Comparison of ENCODE assay signal across 8 cellular contexts in the genomic region with DNA sequence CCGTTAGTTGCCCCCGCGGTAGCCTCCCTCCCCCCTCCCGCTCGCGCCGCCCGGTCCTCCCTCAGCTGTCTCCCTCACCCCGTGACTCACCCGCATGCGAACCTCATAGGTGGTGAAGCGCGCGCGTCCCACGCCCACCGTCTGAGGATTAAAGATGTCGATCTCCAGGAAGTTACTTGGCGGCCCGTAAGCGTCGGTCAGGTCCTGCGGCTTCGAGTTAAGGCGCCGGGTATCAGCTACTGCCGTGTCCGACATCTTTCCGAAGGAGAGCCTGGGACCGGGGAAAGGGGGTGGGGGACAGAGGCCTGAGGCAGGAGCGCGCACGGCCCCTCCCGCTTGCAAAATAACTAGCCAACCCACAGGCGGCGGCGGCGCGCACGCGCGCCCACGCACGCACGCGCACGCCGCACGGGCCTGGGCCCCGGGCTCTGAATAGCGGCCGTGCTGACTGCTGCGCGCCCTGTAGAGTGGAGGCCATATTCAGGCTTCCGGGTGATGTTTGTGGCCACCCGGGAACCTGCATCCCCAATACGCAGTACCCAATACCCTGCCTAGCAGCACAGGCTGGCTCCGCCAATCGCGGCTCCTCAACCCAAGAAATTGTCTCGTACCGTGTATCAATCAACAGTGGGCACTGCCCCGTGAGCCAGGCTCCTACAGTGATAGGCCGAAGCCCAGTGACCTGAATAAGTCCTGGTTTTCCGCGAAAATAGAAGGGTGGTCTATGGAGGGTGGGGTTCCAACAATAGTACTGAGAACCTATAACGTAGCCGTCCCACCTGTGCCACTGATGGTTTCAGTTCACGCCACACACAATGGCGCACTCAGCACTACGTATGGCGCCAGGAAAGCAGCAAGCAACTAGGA. TPM values are rescaled to one million over a fixed set of nuclear protein-coding genes. Genes with fewer than 3 reads are reported as not detected.
A peak's percentile ranks its signal among the peaks of the same experiment; 100 is the strongest.
DNase-seq lines count a peak whose midpoint lies in the region; ATAC-seq lines count a peak whose summit lies in the region.

A gene (minus strand): TSS at position 283 of the 867 bp plus-strand sequence. CDS start 28 bp downstream, at position 255.

- DNase-seq in COR-L47 (lab: John Stamatoyannopoulos, UW) (peak; percentile 85), HT1080 (ENCODE audit: low read depth) (peak; percentile 94), NOMO-1 (lab: John Stamatoyannopoulos, UW; ENCODE audit: unreplicated experiment in 2 of 2) (peak; percentile 75 to 85), medulla oblongata (ENCODE audit: extremely low spot score) (peak; percentile 90)
- DNase-seq in effector CD8-positive, alpha-beta T cell (lab: John Stamatoyannopoulos, UW): peak; percentile 77
- peak; percentile 70 to 84 (median 76) for DNase-seq in stimulated activated CD4-positive, alpha-beta T cell treated with anti-CD3 and anti-CD28 coated beads, TNF-alpha, amount 100 ng/mL, for 48 hours (ENCODE audit: low read depth in 3 of 3)

- POLR2A ChIA-PET in activated CD8-positive, alpha-beta memory T cell treated with anti-CD3 and anti-CD28 coated beads for 36 hours (lab: Charles Lee): interaction anchor here (0.5 to 0.9 kb wide), 5 partner anchors 44 to 302 kb away, joined by 3 to 5 read pairs (median 4); a partner anchor contains a TSS

- CTCF ChIA-PET in activated CD8-positive, alpha-beta memory T cell treated with anti-CD3 and anti-CD28 coated beads for 36 hours (lab: Charles Lee): no interaction called here

- ATAC-seq in GM21367 (IDR thresholded peaks at IDR 0.05; ENCODE audit: unreplicated experiment): peak; percentile 94

RNA-seq across cellular contexts. Expression of the gene that starts here (rescaled TPM):
- total RNA-seq in HT1080 (2014; rRNA removed; shearing (Covaris generic)): 61.2 and 68.9 TPM in 2 replicates
- polyA plus RNA-seq in HT1080 (2015; cell fraction: cytosol; rRNA removed): 41.8 and 54.1 TPM in 2 replicates
- polyA plus RNA-seq in HT1080 (2015; cell fraction: nucleus; rRNA removed): 26.2 and 33.7 TPM in 2 replicates
- total RNA-seq in activated CD8-positive, alpha-beta memory T cell treated with anti-CD3 and anti-CD28 coated beads for 36 hours: 10 to 100 TPM; 51.4 to 56.2 TPM

Comparison
In these comparisons a context has a peak if more than half of its experiments do, and no peak if none do; other contexts are left out.
1. Peak in every context shown above with its lines: DNase-seq and ATAC-seq.